ENCODE assay signal across 17 cellular contexts in the genomic region with DNA sequence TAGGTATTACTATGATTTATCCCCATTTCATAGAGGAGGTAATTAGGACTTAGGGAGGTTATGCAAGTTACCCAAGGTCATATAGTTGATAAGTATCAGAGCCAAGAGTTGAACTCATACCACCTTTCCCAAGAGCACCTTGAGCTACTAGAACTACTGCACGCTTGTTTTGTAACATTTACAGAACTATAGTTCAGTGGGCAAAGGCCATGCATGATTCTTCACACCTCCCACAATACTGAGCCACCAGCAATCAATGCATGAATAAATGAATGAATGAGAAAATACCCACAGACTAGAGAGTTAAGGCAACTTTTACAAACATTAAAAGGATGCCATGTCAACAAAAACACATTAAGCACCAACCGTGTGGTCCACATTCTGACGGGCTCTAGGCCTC. TPM values are rescaled to one million over a fixed set of nuclear protein-coding genes. Genes with fewer than 3 reads are reported as not detected.
A peak's percentile ranks its signal among the peaks of the same experiment; 100 is the strongest.
DNase-seq lines count a peak whose midpoint lies in the region; ATAC-seq and TF ChIP-seq lines count a peak whose summit lies in the region.
"Had no signal": no experiment of that assay in that cellular context is flagged by ENCODE, and none has a peak within 500 bp of the region (broad histone marks: within the 10 kb centered on the region; RNA-seq: fewer than 3 reads in every experiment).

No MANE protein-coding gene starts in this region.

- no peak overlapping the region for H3K4me3 Mint-ChIP-seq in naive thymus-derived CD8-positive, alpha-beta T cell
- H3K4me3 Mint-ChIP-seq: GM23338 had no signal

- no peaks in the 10 kb centered on the region for H4K20me1 ChIP-seq in BLaER1 treated with 17β-estradiol and CSF1 and Interleukin-3, amounts not matched to agents 10 nM and 100 nM

- DNase-seq in left lobe of liver (ENCODE audit: low spot score) (no peak), mucosa of descending colon (no peak)
- DNase-seq in naive thymus-derived CD8-positive, alpha-beta T cell, result no peak
- DNase-seq in stimulated activated CD4-positive, alpha-beta T cell treated with anti-CD3 and anti-CD28 coated beads, Interleukin-15, amount 100 ng/mL, for 24 hours, result no peak
- DNase-seq: BE2C; Calu3; CD4-positive, CD25-positive, alpha-beta regulatory T cell; DMS 273 treated with DMSO at 0.1 percent for 48 hours; H7 had no signal

- no peak overlapping the region for H3K4me3 ChIP-seq in BLaER1 treated with 17β-estradiol and CSF1 and Interleukin-3, amounts not matched to agents 10 nM and 100 nM
- no peak overlapping the region for H3K4me3 ChIP-seq in mucosa of descending colon
- H3K4me3 ChIP-seq: A549, GM12878, GM23338 had no signal

- peak overlapping the region in 9 of 11 experiments; percentile 93 to 99 (median 97); a peak in 18 of 22 replicates for H3K27ac ChIP-seq in BLaER1 treated with 17β-estradiol and CSF1 and Interleukin-3, amounts not matched to agents 10 nM and 100 nM
- H3K27ac ChIP-seq in VCaP, result peak overlapping the region; percentile 59

- H3K9me3 ChIP-seq in BLaER1 treated with 17β-estradiol and CSF1 and Interleukin-3, amounts not matched to agents 10 nM and 100 nM (replicated peaks in 1 of 11), result peaks cover 0 to 24% (median 7%) of the 10 kb centered on the region in 11 experiments; a peak in 11 of 22 replicates
- H3K9me3 ChIP-seq in mucosa of descending colon, result no peaks in the 10 kb centered on the region
- H3K9me3 ChIP-seq: A549, BE2C had no signal

- H3K4me2 ChIP-seq in BLaER1 treated with 17β-estradiol and CSF1 and Interleukin-3, amounts not matched to agents 10 nM and 100 nM, result peak overlapping the region in 10 of 11 experiments; percentile 78 to 98 (median 92); a peak in 18 of 22 replicates
- H3K4me2 ChIP-seq: A549, GM23338 had no signal

- ATAC-seq in left lobe of liver (peak; percentile 13), HG02588 (IDR thresholded peaks at IDR 0.05; ENCODE audit: unreplicated experiment) (no peak), GM21576 (IDR thresholded peaks at IDR 0.05; ENCODE audit: unreplicated experiment) (no peak), mucosa of descending colon (no peak)
- ATAC-seq in naive thymus-derived CD8-positive, alpha-beta T cell, result no peak
- ATAC-seq: A549, GM12878, GM23338 had no signal

- POLR2A ChIA-PET in naive thymus-derived CD8-positive, alpha-beta T cell (lab: Charles Lee), result no interaction called here

- H3K9me3 Mint-ChIP-seq in naive thymus-derived CD8-positive, alpha-beta T cell, result no peaks in the 10 kb centered on the region
- H3K9me3 Mint-ChIP-seq: CD4-positive, CD25-positive, alpha-beta regulatory T cell; GM23338 had no signal

- no peak for TF ChIP-seq CTCF in VCaP (conservative IDR thresholded peaks at IDR 0.05)
- no peak for TF ChIP-seq CTCF in mucosa of descending colon (IDR thresholded peaks at IDR 0.05)

- peaks cover 32 to 57% (median 52%) of the 10 kb centered on the region in 4 donors for H3K4me1 Mint-ChIP-seq in naive thymus-derived CD8-positive, alpha-beta T cell
- H3K4me1 Mint-ChIP-seq: GM23338 had no signal

- H3K27me3 ChIP-seq in BLaER1 treated with 17β-estradiol and CSF1 and Interleukin-3, amounts not matched to agents 10 nM and 100 nM, result no peaks in the 10 kb centered on the region
- H3K27me3 ChIP-seq: BE2C had no signal

- no peaks in the 10 kb centered on the region for H3K27me3 Mint-ChIP-seq in naive thymus-derived CD8-positive, alpha-beta T cell
- H3K27me3 Mint-ChIP-seq: CD4-positive, CD25-positive, alpha-beta regulatory T cell had no signal

- peak overlapping the region in 7 of 10 donors; percentile 3 to 89 (median 49) for H3K27ac Mint-ChIP-seq in naive thymus-derived CD8-positive, alpha-beta T cell
- H3K27ac Mint-ChIP-seq: GM23338 had no signal

- intact Hi-C loops in mucosa of descending colon (cut with DNase I, micrococcal nuclease), result no loop called here

- no peaks in the 10 kb centered on the region for H3K36me3 Mint-ChIP-seq in naive thymus-derived CD8-positive, alpha-beta T cell
- H3K36me3 Mint-ChIP-seq: CD4-positive, CD25-positive, alpha-beta regulatory T cell had no signal

- H3K36me3 ChIP-seq in BLaER1 treated with 17β-estradiol and CSF1 and Interleukin-3, amounts not matched to agents 10 nM and 100 nM, result no peaks in the 10 kb centered on the region
- no peaks in the 10 kb centered on the region for H3K36me3 ChIP-seq in mucosa of descending colon (ENCODE audit: low read depth)
- H3K36me3 ChIP-seq: BE2C had no signal

- peaks cover 65 to 99% (median 95%) of the 10 kb centered on the region in 10 experiments for H3K4me1 ChIP-seq in BLaER1 treated with 17β-estradiol and CSF1 and Interleukin-3, amounts not matched to agents 10 nM and 100 nM
- no peaks in the 10 kb centered on the region for H3K4me1 ChIP-seq in mucosa of descending colon (ENCODE audit: low read depth)
- H3K4me1 ChIP-seq: BE2C had no signal

- H3K9ac ChIP-seq in BLaER1 treated with 17β-estradiol and CSF1 and Interleukin-3, amounts not matched to agents 10 nM and 100 nM, result peak overlapping the region in 4 of 11 experiments; percentile 81 to 89 (median 84); a peak in 4 of 22 replicates

RNA-seq across cellular contexts. Expression of gene LIPC, which starts 46.8 kb away (rescaled TPM):
- total RNA-seq in left lobe of liver, result 202 TPM
- 1 to 10 TPM; 4.2 to 4.4 TPM for total RNA-seq in naive thymus-derived CD8-positive, alpha-beta T cell
- polyA plus RNA-seq in naive thymus-derived CD8-positive, alpha-beta T cell, result 1 to 10 TPM in 1 of 3 donors, under 1 TPM in 2; 0.64 to 2.9 (median 0.69) TPM
- total RNA-seq in mucosa of descending colon, result 1 to 10 TPM; 2.3 to 9.3 (median 3.4) TPM
- total RNA-seq: Calu3, G401, GM23338, H7 had no signal
- polyA plus RNA-seq: GM23338 had no signal

Comparison
In these comparisons a context has a peak if more than half of its experiments do, and no peak if none do; other contexts are left out.
1. RNA of gene LIPC, which starts 46.8 kb away (total RNA-seq): 202 TPM in left lobe of liver (single experiment); 4.2 to 4.4 TPM in naive thymus-derived CD8-positive, alpha-beta T cell and 2.3 to 9.3 TPM in mucosa of descending colon; every median in the first group is over 10 times any median in the second.